1 cellular context compared by ENCODE assay signal in the genomic region with DNA sequence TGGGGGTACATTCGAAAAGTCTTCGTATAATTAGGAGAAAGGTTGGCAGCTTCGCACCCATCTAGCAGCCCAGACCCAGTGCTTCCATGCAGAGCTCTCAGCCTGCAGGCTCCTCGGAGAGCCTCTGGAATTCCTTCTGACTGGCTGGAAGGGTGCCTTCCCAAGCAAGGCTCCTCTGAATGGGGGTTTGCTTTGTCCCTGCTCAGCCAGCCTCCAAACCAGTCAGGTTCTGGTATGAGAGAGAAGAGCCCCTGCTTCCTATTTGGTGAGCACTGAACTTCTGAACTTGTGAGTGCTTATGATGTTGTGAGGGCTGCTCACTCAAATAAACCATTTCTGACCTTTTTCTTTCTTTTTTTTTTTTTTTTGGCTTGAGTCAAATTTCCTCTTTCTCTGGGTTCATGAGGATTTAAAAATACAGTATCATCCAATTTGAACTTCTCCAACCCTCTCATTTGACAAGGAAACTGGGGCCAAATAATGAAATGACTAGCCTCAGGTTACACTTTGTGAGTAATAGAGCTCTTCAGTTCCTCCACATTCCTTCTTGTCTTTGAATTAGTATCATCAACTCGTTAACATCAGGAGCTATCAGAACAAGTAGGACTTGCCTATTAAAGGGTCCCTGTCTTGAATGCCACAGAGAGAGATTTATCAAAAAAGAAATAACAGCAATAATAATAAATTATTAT.
TF ChIP-seq lines count a peak whose summit lies in the region.

No MANE protein-coding gene starts in this region.

TF ChIP-seq in K562, 482 proteins besides CTCF, POLR2A, EP300 and RAD21:
- no peak for TF ChIP-seq ZNF143 (CRISPR knock-in tag; IDR thresholded peaks at IDR 0.05)
- TF ChIP-seq, protein P1, sequence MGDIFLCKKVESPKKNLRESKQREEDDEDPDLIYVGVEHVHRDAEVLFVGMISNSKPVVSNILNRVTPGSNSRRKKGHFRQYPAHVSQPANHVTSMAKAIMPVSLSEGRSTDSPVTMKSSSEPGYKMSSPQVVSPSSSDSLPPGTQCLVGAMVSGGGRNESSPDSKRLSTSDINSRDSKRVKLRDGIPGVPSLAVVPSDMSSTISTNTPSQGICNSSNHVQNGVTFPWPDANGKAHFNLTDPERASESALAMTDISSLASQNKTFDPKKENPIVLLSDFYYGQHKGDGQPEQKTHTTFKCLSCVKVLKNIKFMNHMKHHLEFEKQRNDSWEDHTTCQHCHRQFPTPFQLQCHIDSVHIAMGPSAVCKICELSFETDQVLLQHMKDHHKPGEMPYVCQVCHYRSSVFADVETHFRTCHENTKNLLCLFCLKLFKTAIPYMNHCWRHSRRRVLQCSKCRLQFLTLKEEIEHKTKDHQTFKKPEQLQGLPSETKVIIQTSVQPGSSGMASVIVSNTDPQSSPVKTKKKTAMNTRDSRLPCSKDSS (IDR thresholded peaks at IDR 0.05; ENCODE audit: low read depth, partially characterized antibody), result no peak
- no peak for TF ChIP-seq ZKSCAN3 (CRISPR knock-in tag; IDR thresholded peaks at IDR 0.05)
- no peak for TF ChIP-seq FOXM1 (IDR thresholded peaks at IDR 0.05; ENCODE audit: low read depth)
- TF ChIP-seq FOXM1 (CRISPR knock-in tag; IDR thresholded peaks at IDR 0.05; ENCODE audit: low read depth), result no peak
- TF ChIP-seq MYNN (IDR thresholded peaks at IDR 0.05), result no peak
- TF ChIP-seq MYNN (CRISPR knock-in tag; IDR thresholded peaks at IDR 0.05), result no peak
- TF ChIP-seq NCOA1 (IDR thresholded peaks at IDR 0.05; ENCODE audit: low read depth), result no peak
- TF ChIP-seq DACH1 (IDR thresholded peaks at IDR 0.05; ENCODE audit: partially characterized antibody), result no peak
- no peak for TF ChIP-seq GTF2E2 (tag; IDR thresholded peaks at IDR 0.05)
- TF ChIP-seq RBM22 (IDR thresholded peaks at IDR 0.05; ENCODE audit: low read depth, low read length, poor library complexity, severe bottlenecking), result no peak
- no peak for TF ChIP-seq ZNF124 (CRISPR knock-in tag; IDR thresholded peaks at IDR 0.05)
- no peak for TF ChIP-seq CCAR2 (IDR thresholded peaks at IDR 0.05; ENCODE audit: low read depth, low read length)
- TF ChIP-seq ASH1L (IDR thresholded peaks at IDR 0.05; ENCODE audit: borderline replicate concordance, low read depth, partially characterized antibody), result no peak
- TF ChIP-seq SMARCC2 (IDR thresholded peaks at IDR 0.05; ENCODE audit: low read depth), result no peak
- no peak for TF ChIP-seq POLR3A (IDR thresholded peaks at IDR 0.05; ENCODE audit: borderline replicate concordance, extremely low read depth, insufficient read depth, insufficient read length)
- TF ChIP-seq, protein P2, sequence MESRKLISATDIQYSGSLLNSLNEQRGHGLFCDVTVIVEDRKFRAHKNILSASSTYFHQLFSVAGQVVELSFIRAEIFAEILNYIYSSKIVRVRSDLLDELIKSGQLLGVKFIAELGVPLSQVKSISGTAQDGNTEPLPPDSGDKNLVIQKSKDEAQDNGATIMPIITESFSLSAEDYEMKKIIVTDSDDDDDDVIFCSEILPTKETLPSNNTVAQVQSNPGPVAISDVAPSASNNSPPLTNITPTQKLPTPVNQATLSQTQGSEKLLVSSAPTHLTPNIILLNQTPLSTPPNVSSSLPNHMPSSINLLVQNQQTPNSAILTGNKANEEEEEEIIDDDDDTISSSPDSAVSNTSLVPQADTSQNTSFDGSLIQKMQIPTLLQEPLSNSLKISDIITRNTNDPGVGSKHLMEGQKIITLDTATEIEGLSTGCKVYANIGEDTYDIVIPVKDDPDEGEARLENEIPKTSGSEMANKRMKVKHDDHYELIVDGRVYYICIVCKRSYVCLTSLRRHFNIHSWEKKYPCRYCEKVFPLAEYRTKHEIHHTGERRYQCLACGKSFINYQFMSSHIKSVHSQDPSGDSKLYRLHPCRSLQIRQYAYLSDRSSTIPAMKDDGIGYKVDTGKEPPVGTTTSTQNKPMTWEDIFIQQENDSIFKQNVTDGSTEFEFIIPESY (CRISPR knock-in tag; IDR thresholded peaks at IDR 0.05), result no peak
